In the genomic region with DNA sequence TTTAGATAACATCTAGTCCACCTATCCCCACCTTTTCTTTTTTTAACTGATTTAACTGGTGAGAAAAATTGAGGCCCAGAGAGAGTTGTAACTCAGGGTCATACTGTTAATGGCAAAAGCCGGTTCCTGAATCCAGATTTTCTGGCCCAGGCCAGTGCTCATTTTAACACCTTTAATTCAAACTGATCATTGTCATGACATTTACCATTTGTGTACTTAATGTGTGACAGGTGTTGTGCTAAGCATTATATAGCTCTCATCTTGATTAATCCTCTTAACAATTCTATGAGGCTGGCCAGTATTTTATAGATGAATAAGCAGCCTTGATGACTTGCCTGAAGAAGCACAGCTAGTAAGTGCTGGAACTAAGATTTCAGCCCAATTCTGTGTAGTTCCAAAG, we compare ENCODE assay signal across 2 cellular contexts.
TF ChIP-seq lines count a peak whose summit lies in the region.

No MANE protein-coding gene starts in this region.

TF ChIP-seq in HepG2, 621 proteins besides CTCF, POLR2A, EP300 and RAD21 (continued from another document):
- TF ChIP-seq, protein P1, sequence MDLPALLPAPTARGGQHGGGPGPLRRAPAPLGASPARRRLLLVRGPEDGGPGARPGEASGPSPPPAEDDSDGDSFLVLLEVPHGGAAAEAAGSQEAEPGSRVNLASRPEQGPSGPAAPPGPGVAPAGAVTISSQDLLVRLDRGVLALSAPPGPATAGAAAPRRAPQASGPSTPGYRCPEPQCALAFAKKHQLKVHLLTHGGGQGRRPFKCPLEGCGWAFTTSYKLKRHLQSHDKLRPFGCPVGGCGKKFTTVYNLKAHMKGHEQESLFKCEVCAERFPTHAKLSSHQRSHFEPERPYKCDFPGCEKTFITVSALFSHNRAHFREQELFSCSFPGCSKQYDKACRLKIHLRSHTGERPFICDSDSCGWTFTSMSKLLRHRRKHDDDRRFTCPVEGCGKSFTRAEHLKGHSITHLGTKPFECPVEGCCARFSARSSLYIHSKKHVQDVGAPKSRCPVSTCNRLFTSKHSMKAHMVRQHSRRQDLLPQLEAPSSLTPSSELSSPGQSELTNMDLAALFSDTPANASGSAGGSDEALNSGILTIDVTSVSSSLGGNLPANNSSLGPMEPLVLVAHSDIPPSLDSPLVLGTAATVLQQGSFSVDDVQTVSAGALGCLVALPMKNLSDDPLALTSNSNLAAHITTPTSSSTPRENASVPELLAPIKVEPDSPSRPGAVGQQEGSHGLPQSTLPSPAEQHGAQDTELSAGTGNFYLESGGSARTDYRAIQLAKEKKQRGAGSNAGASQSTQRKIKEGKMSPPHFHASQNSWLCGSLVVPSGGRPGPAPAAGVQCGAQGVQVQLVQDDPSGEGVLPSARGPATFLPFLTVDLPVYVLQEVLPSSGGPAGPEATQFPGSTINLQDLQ (CRISPR knock-in tag; IDR thresholded peaks at IDR 0.05) = no peak
- TF ChIP-seq ZKSCAN8 (CRISPR knock-in tag; IDR thresholded peaks at IDR 0.05; ENCODE audit: borderline replicate concordance) (no peak), ZNF782 (CRISPR knock-in tag; IDR thresholded peaks at IDR 0.05; ENCODE audit: borderline replicate concordance) (no peak)
- TF ChIP-seq, protein P2, sequence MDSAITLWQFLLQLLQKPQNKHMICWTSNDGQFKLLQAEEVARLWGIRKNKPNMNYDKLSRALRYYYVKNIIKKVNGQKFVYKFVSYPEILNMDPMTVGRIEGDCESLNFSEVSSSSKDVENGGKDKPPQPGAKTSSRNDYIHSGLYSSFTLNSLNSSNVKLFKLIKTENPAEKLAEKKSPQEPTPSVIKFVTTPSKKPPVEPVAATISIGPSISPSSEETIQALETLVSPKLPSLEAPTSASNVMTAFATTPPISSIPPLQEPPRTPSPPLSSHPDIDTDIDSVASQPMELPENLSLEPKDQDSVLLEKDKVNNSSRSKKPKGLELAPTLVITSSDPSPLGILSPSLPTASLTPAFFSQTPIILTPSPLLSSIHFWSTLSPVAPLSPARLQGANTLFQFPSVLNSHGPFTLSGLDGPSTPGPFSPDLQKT (CRISPR knock-in tag; IDR thresholded peaks at IDR 0.05; ENCODE audit: borderline replicate concordance) = no peak
- TF ChIP-seq, protein P3, sequence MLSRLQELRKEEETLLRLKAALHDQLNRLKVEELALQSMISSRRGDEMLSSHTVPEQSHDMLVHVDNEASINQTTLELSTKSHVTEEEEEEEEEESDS (CRISPR knock-in tag; IDR thresholded peaks at IDR 0.05; ENCODE audit: borderline replicate concordance) = no peak
TF ChIP-seq in HepG2: peak in this region for 0.

TF ChIP-seq in SK-N-SH treated with all-trans-retinoic acid at 6 μM for 48 hours, 23 proteins besides CTCF, POLR2A, EP300 and RAD21 (continued from another document):
- TF ChIP-seq RARB (CRISPR knock-in tag; IDR thresholded peaks at IDR 0.05) (no peak), ISL1 (CRISPR knock-in tag; IDR thresholded peaks at IDR 0.05) (no peak), ESRRG (CRISPR knock-in tag; IDR thresholded peaks at IDR 0.05) (no peak), ZNF8 (CRISPR knock-in tag; IDR thresholded peaks at IDR 0.05) (no peak)
- TF ChIP-seq, protein P4, sequence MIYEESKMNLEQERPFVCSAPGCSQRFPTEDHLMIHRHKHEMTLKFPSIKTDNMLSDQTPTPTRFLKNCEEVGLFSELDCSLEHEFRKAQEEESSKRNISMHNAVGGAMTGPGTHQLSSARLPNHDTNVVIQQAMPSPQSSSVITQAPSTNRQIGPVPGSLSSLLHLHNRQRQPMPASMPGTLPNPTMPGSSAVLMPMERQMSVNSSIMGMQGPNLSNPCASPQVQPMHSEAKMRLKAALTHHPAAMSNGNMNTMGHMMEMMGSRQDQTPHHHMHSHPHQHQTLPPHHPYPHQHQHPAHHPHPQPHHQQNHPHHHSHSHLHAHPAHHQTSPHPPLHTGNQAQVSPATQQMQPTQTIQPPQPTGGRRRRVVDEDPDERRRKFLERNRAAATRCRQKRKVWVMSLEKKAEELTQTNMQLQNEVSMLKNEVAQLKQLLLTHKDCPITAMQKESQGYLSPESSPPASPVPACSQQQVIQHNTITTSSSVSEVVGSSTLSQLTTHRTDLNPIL (CRISPR knock-in tag; IDR thresholded peaks at IDR 0.05; ENCODE audit: low read depth) = no peak
